15 cellular contexts compared by ENCODE assay signal in the genomic region with DNA sequence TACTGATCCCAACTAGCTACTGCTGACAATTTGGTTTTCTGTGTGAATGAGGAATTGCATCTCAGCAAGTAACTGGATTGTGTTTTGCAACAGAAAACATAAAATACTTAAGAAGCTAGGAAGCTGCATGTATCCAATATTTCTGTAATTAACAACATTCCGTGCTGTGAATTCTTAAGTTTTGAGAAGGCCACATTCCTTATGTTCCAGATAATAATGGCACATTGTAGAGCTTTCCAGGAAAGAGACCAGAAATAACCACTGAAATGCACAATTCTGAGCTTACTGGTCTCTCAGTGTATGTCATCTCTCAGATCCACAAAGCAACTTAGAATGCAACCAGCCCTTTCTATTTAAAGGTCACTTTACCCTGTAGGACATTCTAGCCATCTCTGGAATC.
DNase-seq lines count a peak whose midpoint lies in the region; ATAC-seq and TF ChIP-seq lines count a peak whose summit lies in the region.
"Had no signal": no experiment of that assay in that cellular context is flagged by ENCODE, and none has a peak within 500 bp of the region (broad histone marks: within the 10 kb centered on the region; RNA-seq: fewer than 3 reads in every experiment).

No MANE protein-coding gene starts in this region.

- H3F3A ChIP-seq in neural progenitor cell (ENCODE audit: low read depth), result no peaks in the 10 kb centered on the region

- no peak for ATAC-seq in left ventricle myocardium superior
- ATAC-seq in HG03139 (IDR thresholded peaks at IDR 0.05; ENCODE audit: unreplicated experiment), result no peak

- no peaks in the 10 kb centered on the region for H3K4me1 Mint-ChIP-seq in neural progenitor cell
- H3K4me1 Mint-ChIP-seq: CD14-positive monocyte; CD4-positive, alpha-beta memory T cell; H9 had no signal

- H3K9ac ChIP-seq in neural progenitor cell, result no peak overlapping the region
- H3K9ac ChIP-seq: BLaER1 had no signal

- no peaks in the 10 kb centered on the region for H3K9me3 Mint-ChIP-seq in neural progenitor cell

- H4K20me1 ChIP-seq in neural progenitor cell (ENCODE audit: low read depth), result no peaks in the 10 kb centered on the region
- H4K20me1 ChIP-seq: BLaER1 had no signal

- no peaks in the 10 kb centered on the region for H3K27me3 Mint-ChIP-seq in neural progenitor cell (ENCODE audit: insufficient read depth, low read depth)
- H3K27me3 Mint-ChIP-seq: CD4-positive, alpha-beta memory T cell had no signal

- POLR2A ChIA-PET in HEK293T (lab: Yijun Ruan, JAX), result no interaction called here

- CTCF ChIA-PET in HEK293T (lab: Yijun Ruan, JAX), result no interaction called here

- intact Hi-C loops in left ventricle myocardium superior (cut with micrococcal nuclease), result no loop called here

- H3K4me1 ChIP-seq in neural progenitor cell, result peaks cover 5% of the 10 kb centered on the region
- H3K4me1 ChIP-seq: BLaER1 had no signal

- TF ChIP-seq CTCF in neural progenitor cell (IDR thresholded peaks at IDR 0.05), result no peak
- no peak for TF ChIP-seq CTCF in retinal pigment epithelial cell (conservative IDR thresholded peaks at IDR 0.05; ENCODE audit: low read depth, low read length)

- no peak overlapping the region for H3K27ac ChIP-seq in neural progenitor cell
- H3K27ac ChIP-seq: BLaER1, HL-60 had no signal

- no peaks in the 10 kb centered on the region for H3K27me3 ChIP-seq in neural progenitor cell
- H3K27me3 ChIP-seq: BLaER1 had no signal

- no peak overlapping the region for H3K4me3 Mint-ChIP-seq in neural progenitor cell
- H3K4me3 Mint-ChIP-seq: CD14-positive monocyte; CD4-positive, alpha-beta memory T cell; H9 had no signal

- H3K4me3 ChIP-seq in neural progenitor cell (no peak overlapping the region), retinal pigment epithelial cell (ENCODE audit: low read length) (no peak overlapping the region)
- H3K4me3 ChIP-seq: BLaER1 had no signal

- DNase-seq in astrocyte of the hippocampus (ENCODE audit: low read depth, low spot score), result peak; percentile 73
- no peak for DNase-seq in neural progenitor cell (ENCODE audit: low spot score)
- DNase-seq in retinal pigment epithelial cell (ENCODE audit: low read depth), result peak; percentile 29
- DNase-seq in HEK293T (ENCODE audit: extremely low spot score), result no peak
- DNase-seq in left ventricle myocardium superior, result no peak
- no peak for DNase-seq in stimulated activated CD8-positive, alpha-beta memory T cell treated with anti-CD3 and anti-CD28 coated beads, Interleukin-4, amount 100 ng/mL, for 48 hours
- DNase-seq: ACHN; CD4-positive, alpha-beta memory T cell; DMS79 treated with DMSO at 0.1 percent for 48 hours; GF-D8; H9 had no signal

- no peaks in the 10 kb centered on the region for H3K36me3 ChIP-seq in neural progenitor cell
- H3K36me3 ChIP-seq: BLaER1 had no signal

- H2AFZ ChIP-seq in neural progenitor cell (replicated peaks), result peak overlapping the region; percentile 38

- H3K79me2 ChIP-seq in neural progenitor cell (ENCODE audit: low read depth), result no peaks in the 10 kb centered on the region

- H3K36me3 Mint-ChIP-seq in neural progenitor cell, result no peaks in the 10 kb centered on the region
- H3K36me3 Mint-ChIP-seq: CD14-positive monocyte; CD4-positive, alpha-beta memory T cell had no signal

- no peaks in the 10 kb centered on the region for H3K9me3 ChIP-seq in neural progenitor cell (ENCODE audit: low read depth)
- H3K9me3 ChIP-seq: BLaER1 had no signal

- no peak overlapping the region for H3K4me2 ChIP-seq in neural progenitor cell
- H3K4me2 ChIP-seq: BLaER1 had no signal

- no peak overlapping the region for H3K27ac Mint-ChIP-seq in neural progenitor cell
- H3K27ac Mint-ChIP-seq: CD14-positive monocyte; CD4-positive, alpha-beta memory T cell; H9 had no signal

TF ChIP-seq in HEK293T, 16 proteins besides CTCF, POLR2A, EP300 and RAD21:
- TF ChIP-seq L3MBTL2 (conservative IDR thresholded peaks at IDR 0.05) (no peak), BHLHE40 (IDR thresholded peaks at IDR 0.05; ENCODE audit: borderline replicate concordance) (no peak), FOXA1 (IDR thresholded peaks at IDR 0.05) (no peak), LEF1 (IDR thresholded peaks at IDR 0.05; ENCODE audit: borderline replicate concordance) (no peak), HDGF (IDR thresholded peaks at IDR 0.05; ENCODE audit: borderline replicate concordance) (no peak), NFRKB (IDR thresholded peaks at IDR 0.05) (no peak), ZNF384 (IDR thresholded peaks at IDR 0.05) (no peak), ELF4 (IDR thresholded peaks at IDR 0.05) (no peak), ARNT (IDR thresholded peaks at IDR 0.05) (no peak), FOXM1 (IDR thresholded peaks at IDR 0.05; ENCODE audit: borderline replicate concordance) (no peak)
- TF ChIP-seq, protein P1, sequence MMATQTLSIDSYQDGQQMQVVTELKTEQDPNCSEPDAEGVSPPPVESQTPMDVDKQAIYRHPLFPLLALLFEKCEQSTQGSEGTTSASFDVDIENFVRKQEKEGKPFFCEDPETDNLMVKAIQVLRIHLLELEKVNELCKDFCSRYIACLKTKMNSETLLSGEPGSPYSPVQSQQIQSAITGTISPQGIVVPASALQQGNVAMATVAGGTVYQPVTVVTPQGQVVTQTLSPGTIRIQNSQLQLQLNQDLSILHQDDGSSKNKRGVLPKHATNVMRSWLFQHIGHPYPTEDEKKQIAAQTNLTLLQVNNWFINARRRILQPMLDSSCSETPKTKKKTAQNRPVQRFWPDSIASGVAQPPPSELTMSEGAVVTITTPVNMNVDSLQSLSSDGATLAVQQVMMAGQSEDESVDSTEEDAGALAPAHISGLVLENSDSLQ (IDR thresholded peaks at IDR 0.05), result no peak

Comparison
In these comparisons a context has a peak if more than half of its experiments do, and no peak if none do; other contexts are left out.
1. DNase-seq: peak in astrocyte of the hippocampus (single experiment) and retinal pigment epithelial cell (single experiment); none in neural progenitor cell (single experiment), HEK293T (single experiment), left ventricle myocardium superior (single experiment) and stimulated activated CD8-positive, alpha-beta memory T cell treated with anti-CD3 and anti-CD28 coated beads, Interleukin-4, amount 100 ng/mL, for 48 hours (single experiment).